In the genomic region with DNA sequence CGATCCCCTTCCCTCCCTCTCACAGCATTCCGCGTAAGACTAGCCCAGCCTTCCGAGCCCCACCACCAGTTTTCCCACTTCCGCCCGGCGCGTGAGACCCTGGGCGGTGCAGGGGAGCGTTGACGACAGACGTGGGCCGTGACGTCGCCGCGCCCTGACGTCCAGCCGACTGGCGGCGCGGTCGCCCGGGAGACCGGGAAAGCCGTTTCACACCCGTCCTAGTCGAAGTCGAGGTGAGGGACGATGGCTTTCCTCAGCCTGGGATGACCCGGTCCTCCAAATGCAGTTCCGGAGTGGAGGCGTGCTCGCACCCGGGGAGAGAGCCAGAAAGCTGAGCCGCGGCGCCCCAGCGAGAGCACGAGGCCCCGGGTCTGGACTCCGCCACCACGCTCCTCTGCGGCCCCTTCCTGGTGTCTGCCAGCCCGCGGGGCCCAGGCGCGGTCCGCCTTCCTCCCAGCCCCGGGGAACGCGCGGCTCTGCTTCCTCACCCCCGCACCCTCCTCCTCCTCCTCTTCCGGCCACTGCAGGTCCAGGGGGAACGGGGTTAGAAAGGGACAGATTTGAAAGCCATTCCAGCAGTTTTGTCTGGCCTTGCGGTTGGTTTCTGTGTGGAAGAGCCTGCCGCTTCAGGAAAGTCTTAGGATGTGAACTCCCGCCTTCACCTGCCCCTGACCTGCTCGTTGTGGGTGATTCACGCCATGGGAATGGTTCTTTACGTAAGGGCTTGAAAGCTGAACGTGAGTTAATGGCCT, we compare ENCODE assay signal across 8 cellular contexts. TPM values are rescaled to one million over a fixed set of nuclear protein-coding genes. Genes with fewer than 3 reads are reported as not detected.
DNase-seq lines count a peak whose midpoint lies in the region; ATAC-seq and TF ChIP-seq lines count a peak whose summit lies in the region.

A gene (plus strand): TSS at position 210 of the 752 bp plus-strand sequence. CDS start 2,977 bp downstream, outside the sequence.

- peak within 1 kb of the TSS; percentile 88 for H3K4me2 ChIP-seq in hepatocyte

- H3K27me3 ChIP-seq in hepatocyte = no peaks in the 10 kb centered on the region

- under 1% methylated on average over 60 of the region's 63 CpGs for WGBS in hepatocyte (ENCODE audit: low lambda C conversion rate, missing lambda C conversion rate)

- peak; percentile 94 for ATAC-seq in HG02571 (IDR thresholded peaks at IDR 0.05; ENCODE audit: unreplicated experiment)

- H3K4me3 ChIP-seq in GM12865 (ENCODE audit: low read depth, low read length) = peak within 1 kb of the TSS; percentile 89
- peak within 1 kb of the TSS; percentile 65 for H3K4me3 ChIP-seq in hepatocyte

- H4K20me1 ChIP-seq in hepatocyte (ENCODE audit: insufficient read depth, poor library complexity, severe bottlenecking) = no peaks in the 10 kb centered on the region

- H2AFZ ChIP-seq in hepatocyte = peak within 1 kb of the TSS; percentile 57

- peak within 1 kb of the TSS; percentile 100 for H3K27ac ChIP-seq in hepatocyte

- H3K9me3 ChIP-seq in hepatocyte (ENCODE audit: low read depth) = no peaks in the 10 kb centered on the region

- no peak for TF ChIP-seq CTCF in GM12865 (IDR thresholded peaks at IDR 0.05; ENCODE audit: insufficient read depth, low read depth, low read length, missing control alignments)
- TF ChIP-seq CTCF in hepatocyte (IDR thresholded peaks at IDR 0.05; ENCODE audit: poor library complexity) = no peak

- H3K4me1 ChIP-seq in hepatocyte (ENCODE audit: insufficient read depth) = peaks cover 10% of the 10 kb centered on the region

- no peaks in the 10 kb centered on the region for H3K9me2 ChIP-seq in hepatocyte (replicated peaks; ENCODE audit: insufficient read depth)

- H3K36me3 ChIP-seq in hepatocyte (replicated peaks; ENCODE audit: insufficient read depth, low read depth) = no peaks in the 10 kb centered on the region

- peaks cover 10% of the 10 kb centered on the region for H3K79me2 ChIP-seq in hepatocyte

- peak; percentile 91 for DNase-seq in GM12865 (ENCODE audit: low read depth)
- DNase-seq in NCI-H1105 treated with DMSO at 0.1 percent for 48 hours (lab: John Stamatoyannopoulos, UW) = peak; percentile 92
- DNase-seq in T-helper 9 cell = peak; percentile 55
- peak; percentile 96 for DNase-seq in astrocyte of the hippocampus (ENCODE audit: low read depth, low spot score)
- peak; percentile 93 for DNase-seq in hepatocyte (ENCODE audit: low spot score)
- peak; percentile 93 for DNase-seq in renal cortical epithelial cell (ENCODE audit: low read depth)
- DNase-seq in amniotic stem cell (lab: John Stamatoyannopoulos, UW) = no peak

RNA-seq across cellular contexts. Expression of the gene that starts here (rescaled TPM):
- total RNA-seq in hepatocyte (0.76 and 1.1 TPM in 2 replicates), renal cortical epithelial cell (1.0 and 1.4 TPM in 2 replicates)
- 2.1 and 3.4 TPM in 2 replicates for polyA plus RNA-seq in hepatocyte
